ENCODE assay signal across 1 cellular context in genomic region chr13:36848228-36848982, GRCh38.
TF ChIP-seq lines count a peak whose summit lies in the region.

No MANE protein-coding gene starts in this region.

TF ChIP-seq in K562, 482 proteins besides CTCF, POLR2A, EP300 and RAD21 (continued from another document):
- TF ChIP-seq, protein P1, sequence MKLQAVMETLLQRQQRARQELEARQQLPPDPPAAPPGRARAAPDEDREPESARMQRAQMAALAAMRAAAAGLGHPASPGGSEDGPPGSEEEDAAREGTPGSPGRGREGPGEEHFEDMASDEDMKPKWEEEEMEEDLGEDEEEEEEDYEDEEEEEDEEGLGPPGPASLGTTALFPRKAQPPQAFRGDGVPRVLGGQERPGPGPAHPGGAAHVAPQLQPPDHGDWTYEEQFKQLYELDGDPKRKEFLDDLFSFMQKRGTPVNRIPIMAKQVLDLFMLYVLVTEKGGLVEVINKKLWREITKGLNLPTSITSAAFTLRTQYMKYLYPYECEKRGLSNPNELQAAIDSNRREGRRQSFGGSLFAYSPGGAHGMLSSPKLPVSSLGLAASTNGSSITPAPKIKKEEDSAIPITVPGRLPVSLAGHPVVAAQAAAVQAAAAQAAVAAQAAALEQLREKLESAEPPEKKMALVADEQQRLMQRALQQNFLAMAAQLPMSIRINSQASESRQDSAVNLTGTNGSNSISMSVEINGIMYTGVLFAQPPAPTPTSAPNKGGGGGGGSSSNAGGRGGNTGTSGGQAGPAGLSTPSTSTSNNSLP (IDR thresholded peaks at IDR 0.05; ENCODE audit: borderline replicate concordance, low read depth, low read length) = no peak
- TF ChIP-seq NCOA2 (IDR thresholded peaks at IDR 0.05; ENCODE audit: partially characterized antibody in 2 of 2) (no peak), CEBPB (tag; IDR thresholded peaks at IDR 0.05) (no peak), ZBTB9 (CRISPR knock-in tag; IDR thresholded peaks at IDR 0.05) (no peak), MAZ (CRISPR knock-in tag; conservative IDR thresholded peaks at IDR 0.05 in 1 of 2, IDR thresholded peaks at IDR 0.05 in 1 of 2) (no peak), ZNF644 (tag; IDR thresholded peaks at IDR 0.05; ENCODE audit: low read depth) (no peak), ZNF444 (CRISPR knock-in tag; IDR thresholded peaks at IDR 0.05) (no peak), BRCA1 (IDR thresholded peaks at IDR 0.05) (no peak), BRCA1 (CRISPR knock-in tag; IDR thresholded peaks at IDR 0.05) (no peak), HBP1 (CRISPR knock-in tag; IDR thresholded peaks at IDR 0.05) (no peak), TCF7L2 (IDR thresholded peaks at IDR 0.05; ENCODE audit: low read depth, low read length) (no peak)
- TF ChIP-seq, protein P2, sequence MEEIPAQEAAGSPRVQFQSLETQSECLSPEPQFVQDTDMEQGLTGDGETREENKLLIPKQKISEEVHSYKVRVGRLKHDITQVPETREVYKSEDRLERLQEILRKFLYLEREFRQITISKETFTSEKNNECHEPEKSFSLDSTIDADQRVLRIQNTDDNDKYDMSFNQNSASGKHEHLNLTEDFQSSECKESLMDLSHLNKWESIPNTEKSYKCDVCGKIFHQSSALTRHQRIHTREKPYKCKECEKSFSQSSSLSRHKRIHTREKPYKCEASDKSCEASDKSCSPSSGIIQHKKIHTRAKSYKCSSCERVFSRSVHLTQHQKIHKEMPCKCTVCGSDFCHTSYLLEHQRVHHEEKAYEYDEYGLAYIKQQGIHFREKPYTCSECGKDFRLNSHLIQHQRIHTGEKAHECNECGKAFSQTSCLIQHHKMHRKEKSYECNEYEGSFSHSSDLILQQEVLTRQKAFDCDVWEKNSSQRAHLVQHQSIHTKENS (CRISPR knock-in tag; IDR thresholded peaks at IDR 0.05) = no peak
